In genomic region chr7:90570373-90570959, GRCh38 we compare ENCODE assay signal across 22 cellular contexts. TPM values are rescaled to one million over a fixed set of nuclear protein-coding genes. Genes with fewer than 3 reads are reported as not detected.
DNase-seq lines count a peak whose midpoint lies in the region; ATAC-seq and TF ChIP-seq lines count a peak whose summit lies in the region.
"Had no signal": no experiment of that assay in that cellular context is flagged by ENCODE, and none has a peak within 500 bp of the region (broad histone marks: within the 10 kb centered on the region; RNA-seq: fewer than 3 reads in every experiment).

No MANE protein-coding gene starts in this region.

- no peaks in the 10 kb centered on the region for H3K27me3 ChIP-seq in H7 (ENCODE audit: control insufficient read depth, insufficient read depth, low read length)
- no peaks in the 10 kb centered on the region for H3K27me3 ChIP-seq in upper lobe of right lung
- H3K27me3 ChIP-seq: upper lobe of left lung had no signal

- no peaks in the 10 kb centered on the region for H3K4me1 ChIP-seq in upper lobe of right lung
- H3K4me1 ChIP-seq: upper lobe of left lung had no signal

- H3K4me3 ChIP-seq in AG10803 (ENCODE audit: low read length) (no peak overlapping the region), H7 (ENCODE audit: insufficient read depth, low read depth, low read length) (no peak overlapping the region), upper lobe of right lung (no peak overlapping the region)
- H3K4me3 ChIP-seq: skin epidermis, upper lobe of left lung had no signal

- no peak overlapping the region for H3K27ac ChIP-seq in upper lobe of right lung
- H3K27ac ChIP-seq: C4-2B, skin epidermis, upper lobe of left lung had no signal

- H3K9me3 ChIP-seq in upper lobe of right lung: no peaks in the 10 kb centered on the region
- H3K9me3 ChIP-seq: upper lobe of left lung had no signal

- TF ChIP-seq CTCF in AG10803 (conservative IDR thresholded peaks at IDR 0.05; ENCODE audit: low read length) (no peak), upper lobe of right lung (IDR thresholded peaks at IDR 0.05) (no peak)

- intact Hi-C loops in upper lobe of right lung (cut with DNase I): no loop called here

- DNase-seq in AG10803 (ENCODE audit: low read depth): peak; percentile 32
- peak; percentile 32 for DNase-seq in HCEC 1CT
- DNase-seq in amniotic epithelial cell (ENCODE audit: low read depth): peak; percentile 65
- DNase-seq in kidney glomerular epithelial cell (lab: John Stamatoyannopoulos, UW): peak; percentile 26
- DNase-seq in KG1 (lab: John Stamatoyannopoulos, UW): no peak
- no peak for DNase-seq in H7
- no peak for DNase-seq in upper lobe of right lung
- DNase-seq: ACHN; activated naive CD4-positive, alpha-beta T cell treated with anti-CD3 and anti-CD28 coated beads, Interleukin-2, amount 50 U/mL, for 16 hours; caudate nucleus; Karpas-422; mesendoderm; NCI-H1694 treated with DMSO at 0.1 percent for 48 hours; NCI-H2171 treated with DMSO at 0.1 percent for 48 hours; NCI-H69; nucleus accumbens; T-helper 9 cell; upper lobe of left lung had no signal

- no peak for ATAC-seq in GM21528 (IDR thresholded peaks at IDR 0.05; ENCODE audit: low FRiP score, unreplicated experiment)
- no peak for ATAC-seq in upper lobe of right lung
- ATAC-seq: WTC11 had no signal

- no peaks in the 10 kb centered on the region for H3K36me3 ChIP-seq in H7 (replicated peaks; ENCODE audit: control insufficient read depth, insufficient read depth, low read length)
- no peaks in the 10 kb centered on the region for H3K36me3 ChIP-seq in upper lobe of right lung
- H3K36me3 ChIP-seq: upper lobe of left lung had no signal

RNA-seq across cellular contexts. Expression of gene CDK14, which starts 25.7 kb away (rescaled TPM):
- 28.6 and 37.2 TPM in 2 replicates for total RNA-seq in H7 (2014; rRNA removed; shearing (Covaris generic))
- 47.2 TPM for total RNA-seq in upper lobe of right lung

Comparison
In these comparisons a context has a peak if more than half of its experiments do, and no peak if none do; other contexts are left out.
1. DNase-seq: peak in AG10803 (single experiment), HCEC 1CT (single experiment), amniotic epithelial cell (single experiment) and kidney glomerular epithelial cell (single experiment); none in KG1 (single experiment), H7 (single experiment) and upper lobe of right lung (single experiment).